In the genomic region with DNA sequence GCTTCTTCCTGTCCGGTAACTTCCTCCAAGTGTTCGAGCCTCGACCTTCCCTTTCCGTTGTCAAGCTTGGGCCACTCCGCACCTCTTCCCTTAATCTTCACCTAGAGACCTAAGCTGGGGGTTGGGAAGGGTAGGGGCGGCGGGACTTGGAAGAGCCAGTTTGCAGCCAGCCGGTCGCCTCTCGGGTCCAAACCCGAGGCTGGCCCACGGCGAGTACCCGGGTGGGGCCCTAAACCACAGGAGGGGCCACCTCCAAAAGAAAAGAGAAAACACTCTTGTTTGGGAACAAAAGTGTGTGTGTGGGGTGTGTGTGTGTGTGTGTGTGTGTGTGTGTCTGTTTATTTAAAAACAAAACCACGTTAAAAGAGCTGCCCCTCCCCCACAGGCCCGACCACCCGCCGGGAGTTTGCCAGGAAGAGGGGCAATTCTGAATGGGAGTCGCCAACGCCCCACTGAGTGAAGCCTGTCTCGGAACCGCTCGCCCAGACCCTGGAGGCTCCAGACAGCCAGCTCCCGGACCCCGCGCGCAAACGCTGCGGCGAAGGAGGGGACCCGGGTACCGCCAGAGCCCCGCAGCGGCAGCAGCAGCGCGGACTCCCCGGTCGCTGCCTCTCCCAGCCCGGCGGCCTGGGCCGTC, we compare ENCODE assay signal across 8 cellular contexts. TPM values are rescaled to one million over a fixed set of nuclear protein-coding genes. Genes with fewer than 3 reads are reported as not detected.
A peak's percentile ranks its signal among the peaks of the same experiment; 100 is the strongest.
DNase-seq lines count a peak whose midpoint lies in the region; ATAC-seq and TF ChIP-seq lines count a peak whose summit lies in the region.

No MANE protein-coding gene starts in this region.

- H3K4me2 ChIP-seq in smooth muscle cell, result peak overlapping the region; percentile 93

- WGBS in smooth muscle cell (ENCODE audit: low lambda C conversion rate), result 10% methylated on average over 36 of the region's 41 CpGs

- H3K9ac ChIP-seq in smooth muscle cell (ENCODE audit: low read depth), result peak overlapping the region; percentile 76

- H4K20me1 ChIP-seq in smooth muscle cell (ENCODE audit: low read depth), result peaks cover 41% of the 10 kb centered on the region

- H3K27ac ChIP-seq in HEK293 (ENCODE audit: extremely low read depth, low read depth, low read length), result peak overlapping the region; percentile 95; the same call in 1 of the 2 replicates
- peak overlapping the region; percentile 44 for H3K27ac ChIP-seq in smooth muscle cell (ENCODE audit: low read depth)

- peaks cover 4% of the 10 kb centered on the region for H3K36me3 Mint-ChIP-seq in activated CD8-positive, alpha-beta T cell treated with anti-CD3 and anti-CD28 coated beads for 36 hours (ENCODE audit: low read depth)

- peaks cover 0 to 11% of the 10 kb centered on the region in 2 experiments; a peak in 1 of 3 replicates for H3K36me3 ChIP-seq in HEK293 (ENCODE audit: control insufficient read depth in 2 of 2, insufficient read depth in 1 of 2, low read length in 2 of 2)
- no peaks in the 10 kb centered on the region for H3K36me3 ChIP-seq in smooth muscle cell (ENCODE audit: low read depth)

- no peaks in the 10 kb centered on the region for H3K27me3 ChIP-seq in smooth muscle cell (ENCODE audit: low read depth)

- peaks cover 49% of the 10 kb centered on the region for H3F3A ChIP-seq in smooth muscle cell (ENCODE audit: low read depth)

- peaks cover 4% of the 10 kb centered on the region for H3K27me3 Mint-ChIP-seq in activated CD8-positive, alpha-beta T cell treated with anti-CD3 and anti-CD28 coated beads for 36 hours

- H3K79me2 ChIP-seq in smooth muscle cell (ENCODE audit: low read depth), result peaks cover 28% of the 10 kb centered on the region

- H3K4me3 Mint-ChIP-seq in activated CD8-positive, alpha-beta T cell treated with anti-CD3 and anti-CD28 coated beads for 36 hours, result peak overlapping the region; percentile 73

- TF ChIP-seq CTCF in HEK293 (tag by site-specific recombination; IDR thresholded peaks at IDR 0.05) (no peak), smooth muscle cell (IDR thresholded peaks at IDR 0.05; ENCODE audit: borderline replicate concordance, insufficient read depth, poor library complexity, severe bottlenecking) (no peak)
- TF ChIP-seq CTCF in activated CD8-positive, alpha-beta T cell treated with anti-CD3 and anti-CD28 coated beads for 36 hours (IDR thresholded peaks at IDR 0.05), result no peak

- DNase-seq in activated CD8-positive, alpha-beta T cell treated with anti-CD3 and anti-CD28 coated beads for 36 hours, result no peak
- no peak for DNase-seq in smooth muscle cell (lab: John Stamatoyannopoulos, UW; ENCODE audit: unreplicated experiment)
- DNase-seq in NCI-H69 (lab: John Stamatoyannopoulos, UW), result no peak

- H3K4me3 ChIP-seq in HEK293 (ENCODE audit: low read depth, low read length), result peak overlapping the region; percentile 68
- peak overlapping the region; percentile 58 for H3K4me3 ChIP-seq in iPS-11a (ENCODE audit: low read depth, low read length)
- peak overlapping the region; percentile 92 for H3K4me3 ChIP-seq in smooth muscle cell

- no peak overlapping the region for H3K27ac Mint-ChIP-seq in activated CD8-positive, alpha-beta T cell treated with anti-CD3 and anti-CD28 coated beads for 36 hours

- H2AFZ ChIP-seq in smooth muscle cell (ENCODE audit: low read depth), result no peak overlapping the region

- peaks cover 8% of the 10 kb centered on the region for H3K4me1 Mint-ChIP-seq in activated CD8-positive, alpha-beta T cell treated with anti-CD3 and anti-CD28 coated beads for 36 hours (ENCODE audit: low read depth)

- CTCF ChIA-PET in HEK293 (lab: Yijun Ruan, JAX), result interaction anchor here (0.7 to 7.6 kb wide), 11 partner anchors 9 to 205 kb away, joined by 3 to 85 read pairs (median 4); no protein-coding TSS in a partner anchor
- CTCF ChIA-PET in activated CD8-positive, alpha-beta T cell treated with anti-CD3 and anti-CD28 coated beads for 36 hours (lab: Charles Lee), result interaction anchor here (1.0 to 10.2 kb wide), 15 partner anchors 9 to 475 kb away, joined by 3 to 117 read pairs (median 5); a partner anchor contains a TSS

- H3K9me3 Mint-ChIP-seq in activated CD8-positive, alpha-beta T cell treated with anti-CD3 and anti-CD28 coated beads for 36 hours, result no peaks in the 10 kb centered on the region

- POLR2A ChIA-PET in HEK293 (lab: Yijun Ruan, JAX), result interaction anchor here (0.6 to 7.6 kb wide), 77 partner anchors 8 to 395 kb away, joined by 3 to 150 read pairs (median 6); a partner anchor contains a TSS
- POLR2A ChIA-PET in activated CD8-positive, alpha-beta T cell treated with anti-CD3 and anti-CD28 coated beads for 36 hours (lab: Charles Lee), result interaction anchor here (0.6 to 2.7 kb wide), 14 partner anchors 9 to 229 kb away, joined by 3 to 14 read pairs (median 4); a partner anchor contains a TSS

- ATAC-seq in activated CD8-positive, alpha-beta T cell treated with anti-CD3 and anti-CD28 coated beads for 36 hours, result no peak
- ATAC-seq in GM18873 (IDR thresholded peaks at IDR 0.05; ENCODE audit: low FRiP score, unreplicated experiment) (no peak), HG03342 (IDR thresholded peaks at IDR 0.05; ENCODE audit: unreplicated experiment) (no peak), GM21515 (IDR thresholded peaks at IDR 0.05; ENCODE audit: unreplicated experiment) (no peak)

- H3K9me3 ChIP-seq in HEK293 (ENCODE audit: control insufficient read depth, insufficient read depth, low read depth, low read length) (no peaks in the 10 kb centered on the region), smooth muscle cell (replicated peaks; ENCODE audit: low read depth) (no peaks in the 10 kb centered on the region)

- peaks cover 9% of the 10 kb centered on the region for H3K4me1 ChIP-seq in HEK293 (ENCODE audit: control insufficient read depth, insufficient read depth, low read length)
- H3K4me1 ChIP-seq in smooth muscle cell (ENCODE audit: low read depth), result peaks cover 46% of the 10 kb centered on the region

- intact Hi-C loops in activated CD8-positive, alpha-beta T cell treated with anti-CD3 and anti-CD28 coated beads for 36 hours (cut with micrococcal nuclease), result no loop called here

TF ChIP-seq in HEK293, 187 proteins besides CTCF, POLR2A, EP300 and RAD21 (continues in another document):
- TF ChIP-seq ZBTB20 (tag by site-specific recombination; IDR thresholded peaks at IDR 0.05), result peak; percentile 75; the same call in 1 of the 2 replicates
- peak; percentile 67; the same call in 1 of the 2 replicates for TF ChIP-seq ZIC2 (tag by site-specific recombination; IDR thresholded peaks at IDR 0.05)
- TF ChIP-seq ZBTB17 (tag by site-specific recombination; IDR thresholded peaks at IDR 0.05), result peak; percentile 23; the same call in 1 of the 2 replicates
- 0 out of 2 replicates have a peak, but pooled peaks have one; percentile 60 for TF ChIP-seq ZNF501 (tag by site-specific recombination; IDR thresholded peaks at IDR 0.05)
- 0 out of 2 replicates have a peak, but pooled peaks have one; percentile 5 for TF ChIP-seq FEZF1 (tag by site-specific recombination; IDR thresholded peaks at IDR 0.05)
- TF ChIP-seq SALL2 (tag by site-specific recombination; IDR thresholded peaks at IDR 0.05; ENCODE audit: borderline replicate concordance), result no peak
- no peak for TF ChIP-seq ZBTB8A (tag by site-specific recombination; IDR thresholded peaks at IDR 0.05)
- 0 out of 2 replicates have a peak, but pooled peaks have one; percentile 16 for TF ChIP-seq ZNF394 (tag by site-specific recombination; IDR thresholded peaks at IDR 0.05; ENCODE audit: borderline replicate concordance)
- no peak for TF ChIP-seq ZNF677 (tag by site-specific recombination; IDR thresholded peaks at IDR 0.05)
- TF ChIP-seq, protein P1, sequence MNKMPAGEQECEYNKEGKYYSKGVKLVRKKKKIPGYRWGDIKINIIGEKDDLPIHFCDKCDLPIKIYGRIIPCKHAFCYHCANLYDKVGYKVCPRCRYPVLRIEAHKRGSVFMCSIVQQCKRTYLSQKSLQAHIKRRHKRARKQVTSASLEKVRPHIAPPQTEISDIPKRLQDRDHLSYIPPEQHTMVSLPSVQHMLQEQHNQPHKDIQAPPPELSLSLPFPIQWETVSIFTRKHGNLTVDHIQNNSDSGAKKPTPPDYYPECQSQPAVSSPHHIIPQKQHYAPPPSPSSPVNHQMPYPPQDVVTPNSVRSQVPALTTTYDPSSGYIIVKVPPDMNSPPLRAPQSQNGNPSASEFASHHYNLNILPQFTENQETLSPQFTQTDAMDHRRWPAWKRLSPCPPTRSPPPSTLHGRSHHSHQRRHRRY (tag by site-specific recombination; IDR thresholded peaks at IDR 0.05), result 0 out of 2 replicates have a peak, but pooled peaks have one; percentile 43
- peak; percentile 45; the same call in 1 of the 2 replicates for TF ChIP-seq GLIS1 (tag by site-specific recombination; IDR thresholded peaks at IDR 0.05)
- TF ChIP-seq, protein P2, sequence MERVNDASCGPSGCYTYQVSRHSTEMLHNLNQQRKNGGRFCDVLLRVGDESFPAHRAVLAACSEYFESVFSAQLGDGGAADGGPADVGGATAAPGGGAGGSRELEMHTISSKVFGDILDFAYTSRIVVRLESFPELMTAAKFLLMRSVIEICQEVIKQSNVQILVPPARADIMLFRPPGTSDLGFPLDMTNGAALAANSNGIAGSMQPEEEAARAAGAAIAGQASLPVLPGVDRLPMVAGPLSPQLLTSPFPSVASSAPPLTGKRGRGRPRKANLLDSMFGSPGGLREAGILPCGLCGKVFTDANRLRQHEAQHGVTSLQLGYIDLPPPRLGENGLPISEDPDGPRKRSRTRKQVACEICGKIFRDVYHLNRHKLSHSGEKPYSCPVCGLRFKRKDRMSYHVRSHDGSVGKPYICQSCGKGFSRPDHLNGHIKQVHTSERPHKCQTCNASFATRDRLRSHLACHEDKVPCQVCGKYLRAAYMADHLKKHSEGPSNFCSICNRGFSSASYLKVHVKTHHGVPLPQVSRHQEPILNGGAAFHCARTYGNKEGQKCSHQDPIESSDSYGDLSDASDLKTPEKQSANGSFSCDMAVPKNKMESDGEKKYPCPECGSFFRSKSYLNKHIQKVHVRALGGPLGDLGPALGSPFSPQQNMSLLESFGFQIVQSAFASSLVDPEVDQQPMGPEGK (tag by site-specific recombination; IDR thresholded peaks at IDR 0.05), result peak; percentile 55; the same call in 1 of the 2 replicates
- TF ChIP-seq KLF7 (tag by site-specific recombination; IDR thresholded peaks at IDR 0.05; ENCODE audit: borderline replicate concordance), result 0 out of 2 replicates have a peak, but pooled peaks have one; percentile 67
- no peak for TF ChIP-seq ZNF707 (tag by site-specific recombination; IDR thresholded peaks at IDR 0.05)
- no peak for TF ChIP-seq ZNF10 (tag by site-specific recombination; IDR thresholded peaks at IDR 0.05)
- TF ChIP-seq ZEB2 (tag by site-specific recombination; IDR thresholded peaks at IDR 0.05), result 0 out of 2 replicates have a peak, but pooled peaks have one; percentile 42
- TF ChIP-seq ZNF335 (tag by site-specific recombination; conservative IDR thresholded peaks at IDR 0.05), result peak; percentile 76
- 0 out of 2 replicates have a peak, but pooled peaks have one; percentile 32 for TF ChIP-seq KLF1 (tag by site-specific recombination; IDR thresholded peaks at IDR 0.05)
- TF ChIP-seq ZFP69B (tag by site-specific recombination; IDR thresholded peaks at IDR 0.05), result peak; percentile 75

RNA-seq across cellular contexts. Expression of a gene that starts 0.5 kb away (rescaled TPM):
- total RNA-seq in activated CD8-positive, alpha-beta T cell treated with anti-CD3 and anti-CD28 coated beads for 36 hours, result 10 to 100 TPM; 14.2 to 15.4 TPM
- 218 and 231 TPM in 2 replicates for total RNA-seq in smooth muscle cell
- polyA plus RNA-seq in smooth muscle cell, result 75.9 and 78.1 TPM in 2 replicates

Comparison
In these comparisons a context has a peak if more than half of its experiments do, and no peak if none do; other contexts are left out.
1. RNA of a gene that starts 0.5 kb away (total RNA-seq): 218 to 231 TPM in smooth muscle cell; 14.2 to 15.4 TPM in activated CD8-positive, alpha-beta T cell treated with anti-CD3 and anti-CD28 coated beads for 36 hours; every median in the first group is over 10 times any median in the second.
2. Peak in every context shown above with its lines, with median percentiles within 50 percentile points of each other: H3K4me3 ChIP-seq.